In the genomic region with DNA sequence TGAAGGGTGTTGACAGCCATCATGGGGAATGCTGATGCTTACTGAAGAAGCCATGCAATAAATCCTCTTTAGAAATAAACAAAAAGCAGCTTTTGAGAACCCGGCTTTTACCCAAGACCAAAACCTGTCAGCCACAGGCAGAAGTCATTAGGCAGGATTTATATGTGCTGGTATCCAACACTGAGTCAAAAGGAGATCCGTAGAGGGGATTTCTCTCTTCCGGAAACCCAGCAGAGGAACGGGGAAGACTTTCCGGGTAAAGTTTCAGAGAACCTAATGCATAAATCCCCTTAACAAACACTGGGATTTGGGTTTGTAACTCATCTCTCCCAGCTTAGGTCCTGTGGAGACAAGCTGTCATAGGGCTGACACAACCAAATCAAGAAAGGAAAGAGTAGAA, we compare ENCODE assay signal across 28 cellular contexts.
"Had no signal": no experiment of that assay in that cellular context is flagged by ENCODE, and none has a peak within 500 bp of the region (broad histone marks: within the 10 kb centered on the region; RNA-seq: fewer than 3 reads in every experiment).

No MANE protein-coding gene starts in this region.

- H3K4me1 ChIP-seq: prostate gland, testis had no signal

- H3K27ac Mint-ChIP-seq: memory B cell; natural killer cell treated with Interleukin-12 subunit alpha and Interleukin-12 subunit beta and Interleukin-15 and Interleukin-18, amount 100 ng/mL, for 72 hours; stimulated activated effector memory CD8-positive, alpha-beta T cell treated with anti-CD3 and anti-CD28 coated beads, Interleukin-12 subunit alpha, Interleukin-12 subunit beta, amount 100 ng/mL, for 72 hours; type B pancreatic cell had no signal

- H3K27me3 Mint-ChIP-seq: memory B cell; naive B cell; natural killer cell treated with Interleukin-12 subunit alpha and Interleukin-12 subunit beta and Interleukin-15 and Interleukin-18, amount 100 ng/mL, for 72 hours; type B pancreatic cell had no signal

- H3K4me2 ChIP-seq: smooth muscle cell had no signal

- H3K36me3 Mint-ChIP-seq: natural killer cell treated with Interleukin-12 subunit alpha and Interleukin-12 subunit beta and Interleukin-15 and Interleukin-18, amount 100 ng/mL, for 72 hours had no signal

- H3K4me3 ChIP-seq: coronary artery, esophagus muscularis mucosa, heart right ventricle, lung, mucosa of descending colon, prostate gland, right atrium auricular region, smooth muscle cell, stomach, testis, tibial artery had no signal

- H3K27ac ChIP-seq: coronary artery, esophagus muscularis mucosa, heart right ventricle, prostate gland, right atrium auricular region, stomach, testis, tibial artery had no signal

- H3K4me1 Mint-ChIP-seq: immature natural killer cell; memory B cell; naive B cell; stimulated activated effector memory CD8-positive, alpha-beta T cell treated with anti-CD3 and anti-CD28 coated beads, Interleukin-12 subunit alpha, Interleukin-12 subunit beta, amount 100 ng/mL, for 72 hours had no signal

- H3K27me3 ChIP-seq: esophagus muscularis mucosa, heart right ventricle, right atrium auricular region, stomach, testis, tibial artery had no signal

- H3K4me3 Mint-ChIP-seq: immature natural killer cell; memory B cell; mesothelial cell of epicardium; naive B cell; natural killer cell treated with Interleukin-12 subunit alpha and Interleukin-12 subunit beta and Interleukin-15 and Interleukin-18, amount 100 ng/mL, for 72 hours; stimulated activated effector memory CD8-positive, alpha-beta T cell treated with anti-CD3 and anti-CD28 coated beads, Interleukin-12 subunit alpha, Interleukin-12 subunit beta, amount 100 ng/mL, for 72 hours; type B pancreatic cell had no signal

- H3K9me3 Mint-ChIP-seq: immature natural killer cell; natural killer cell treated with Interleukin-12 subunit alpha and Interleukin-12 subunit beta and Interleukin-15 and Interleukin-18, amount 100 ng/mL, for 72 hours; stimulated activated effector memory CD8-positive, alpha-beta T cell treated with anti-CD3 and anti-CD28 coated beads, Interleukin-12 subunit alpha, Interleukin-12 subunit beta, amount 100 ng/mL, for 72 hours; type B pancreatic cell had no signal

- H3K9me3 ChIP-seq: esophagus muscularis mucosa, heart right ventricle, mucosa of descending colon, prostate gland, right atrium auricular region, stomach, testis, tibial artery had no signal

- DNase-seq: dermis blood vessel endothelial cell; effector memory CD4-positive, alpha-beta T cell; foreskin melanocyte; glutamatergic neuron; heart right ventricle; hypothalamus; immature natural killer cell; mucosa of descending colon; naive B cell; nucleus accumbens; stimulated activated CD4-positive, alpha-beta T cell treated with anti-CD3 and anti-CD28 coated beads, Interleukin-2, amount 100 ng/mL, for 24 hours; stimulated activated CD4-positive, alpha-beta T cell treated with anti-CD3 and anti-CD28 coated beads, Interleukin-4, amount 100 ng/mL, for 24 hours; stimulated activated naive CD4-positive, alpha-beta T cell treated with Interleukin-2 at 50 U/mL for 16 hours; stomach; testis; tibial artery had no signal

- ATAC-seq: heart right ventricle; mucosa of descending colon; natural killer cell treated with Interleukin-12 subunit alpha and Interleukin-12 subunit beta and Interleukin-15 and Interleukin-18, amount 100 ng/mL, for 72 hours; sciatic nerve; stimulated activated effector memory CD8-positive, alpha-beta T cell treated with anti-CD3 and anti-CD28 coated beads, Interleukin-12 subunit alpha, Interleukin-12 subunit beta, amount 100 ng/mL, for 72 hours had no signal

- H3K36me3 ChIP-seq: esophagus muscularis mucosa, heart right ventricle, prostate gland, right atrium auricular region, stomach, tibial artery had no signal
